In genomic region chrX:19121898-19122640, GRCh38 we compare ENCODE assay signal across 9 cellular contexts. TPM values are rescaled to one million over a fixed set of nuclear protein-coding genes. Genes with fewer than 3 reads are reported as not detected.
DNase-seq lines count a peak whose midpoint lies in the region; ATAC-seq and TF ChIP-seq lines count a peak whose summit lies in the region.
"Had no signal": no experiment of that assay in that cellular context is flagged by ENCODE, and none has a peak within 500 bp of the region (broad histone marks: within the 10 kb centered on the region; RNA-seq: fewer than 3 reads in every experiment).

Gene ADGRG2 (minus strand): TSS chrX:19122468. CDS start chrX:19068834, 53,634 bp downstream.

- peaks cover 0 to 2% of the 10 kb centered on the region in 2 donors for H3K4me1 Mint-ChIP-seq in stimulated activated naive B cell treated with anti-CD40 and anti-IgM and Interleukin-4, amounts not matched to agents 10 μg/mL and 1 μg/mL and 100 μg/mL, for 72 hours

- peak within 1 kb of the TSS in 1 of 2 donors; percentile 36 for H3K4me3 Mint-ChIP-seq in stimulated activated naive B cell treated with anti-CD40 and anti-IgM and Interleukin-4, amounts not matched to agents 10 μg/mL and 1 μg/mL and 100 μg/mL, for 72 hours

- peak within 1 kb of the TSS; percentile 15 for H3K9ac ChIP-seq in SK-N-MC (ENCODE audit: insufficient read length)
- H3K9ac ChIP-seq: KMS-11 had no signal

- H3K9me3 ChIP-seq in SK-N-MC (ENCODE audit: low read depth, low read length) (no peaks in the 10 kb centered on the region), right atrium auricular region (no peaks in the 10 kb centered on the region), sigmoid colon (no peaks in the 10 kb centered on the region)

- H3K9me3 Mint-ChIP-seq in stimulated activated naive B cell treated with anti-CD40 and anti-IgM and Interleukin-4, amounts not matched to agents 10 μg/mL and 1 μg/mL and 100 μg/mL, for 72 hours = no peaks in the 10 kb centered on the region

- ATAC-seq in GM21528 (IDR thresholded peaks at IDR 0.05; ENCODE audit: low FRiP score, unreplicated experiment) = no peak
- ATAC-seq in stimulated activated naive B cell treated with anti-CD40 and anti-IgM and Interleukin-4, amounts not matched to agents 10 μg/mL and 1 μg/mL and 100 μg/mL, for 72 hours (replicated peaks) = no peak

- H3K27me3 ChIP-seq in right atrium auricular region = no peaks in the 10 kb centered on the region
- H3K27me3 ChIP-seq in sigmoid colon = peaks cover 0 to 25% (median 13%) of the 10 kb centered on the region in 3 donors

- intact Hi-C loops in sigmoid colon (cut with DNase I) = no loop called here

- DNase-seq in GM12865 (ENCODE audit: low read depth) (no peak), SK-N-MC (ENCODE audit: low read depth, low spot score) (no peak), right atrium auricular region (ENCODE audit: low spot score) (no peak), sigmoid colon (no peak), NCI-H128 (lab: John Stamatoyannopoulos, UW; ENCODE audit: unreplicated experiment) (no peak)
- DNase-seq in stimulated activated naive B cell treated with anti-CD40 and anti-IgM and Interleukin-4, amounts not matched to agents 10 μg/mL and 1 μg/mL and 100 μg/mL, for 72 hours = no peak
- no peak for DNase-seq in stimulated activated CD4-positive, alpha-beta T cell treated with anti-CD3 and anti-CD28 coated beads, Interleukin-4, amount 100 ng/mL, for 4 hours

- peaks cover 29 to 32% of the 10 kb centered on the region in 2 donors for H3K27me3 Mint-ChIP-seq in stimulated activated naive B cell treated with anti-CD40 and anti-IgM and Interleukin-4, amounts not matched to agents 10 μg/mL and 1 μg/mL and 100 μg/mL, for 72 hours

- H3K36me3 ChIP-seq in SK-N-MC (ENCODE audit: insufficient read depth, low read length) (no peaks in the 10 kb centered on the region), right atrium auricular region (no peaks in the 10 kb centered on the region), sigmoid colon (no peaks in the 10 kb centered on the region)

- no peak for TF ChIP-seq CTCF in GM12865 (IDR thresholded peaks at IDR 0.05; ENCODE audit: insufficient read depth, low read depth, low read length, missing control alignments)
- no peak for TF ChIP-seq CTCF in right atrium auricular region (IDR thresholded peaks at IDR 0.05)
- no peak for TF ChIP-seq CTCF in sigmoid colon (IDR thresholded peaks at IDR 0.05)

- no peak within 1 kb of the TSS for H3K27ac Mint-ChIP-seq in stimulated activated naive B cell treated with anti-CD40 and anti-IgM and Interleukin-4, amounts not matched to agents 10 μg/mL and 1 μg/mL and 100 μg/mL, for 72 hours

- TF ChIP-seq POLR2A in sigmoid colon (IDR thresholded peaks at IDR 0.05) = no peak

- H3K4me3 ChIP-seq in GM12865 (ENCODE audit: low read depth, low read length) (peak within 1 kb of the TSS; percentile 31), SK-N-MC (peak within 1 kb of the TSS; percentile 76), right atrium auricular region (peak within 1 kb of the TSS; percentile 33 to 51), sigmoid colon (peak within 1 kb of the TSS in 3 of 4 donors; percentile 35 to 50 (median 47))

- H3K4me1 ChIP-seq in right atrium auricular region = no peaks in the 10 kb centered on the region
- H3K4me1 ChIP-seq in sigmoid colon = peaks cover 0 to 6% (median 3%) of the 10 kb centered on the region in 4 donors

- H3K27ac ChIP-seq in SK-N-MC = no peak within 1 kb of the TSS
- peak within 1 kb of the TSS in 1 of 2 donors; percentile 13 for H3K27ac ChIP-seq in right atrium auricular region
- H3K27ac ChIP-seq in sigmoid colon = no peak within 1 kb of the TSS
- H3K27ac ChIP-seq: KMS-11 had no signal

- WGBS in sigmoid colon, 2 donors = 1 to 2% methylated on average over 104 to 107 of the region's 107 CpGs

- TF ChIP-seq EP300 in sigmoid colon (IDR thresholded peaks at IDR 0.05) = no peak

- H3K36me3 Mint-ChIP-seq in stimulated activated naive B cell treated with anti-CD40 and anti-IgM and Interleukin-4, amounts not matched to agents 10 μg/mL and 1 μg/mL and 100 μg/mL, for 72 hours = no peaks in the 10 kb centered on the region

RNA-seq across cellular contexts. Expression of gene ADGRG2, which starts in this region (rescaled TPM):
- total RNA-seq in right atrium auricular region = 1 to 10 TPM in 1 of 2 donors, under 1 TPM in 1; 0.67 to 2.3 TPM
- total RNA-seq in sigmoid colon = 1 to 10 TPM in 2 of 4 donors, under 1 TPM in 2; 0.66 to 2.5 (median 1.4) TPM
- polyA plus RNA-seq in sigmoid colon = under 1 TPM in 2 of 3 donors, not detected in 1; under 0.01 to 0.93 TPM
